26 cellular contexts compared by ENCODE assay signal in the genomic region with DNA sequence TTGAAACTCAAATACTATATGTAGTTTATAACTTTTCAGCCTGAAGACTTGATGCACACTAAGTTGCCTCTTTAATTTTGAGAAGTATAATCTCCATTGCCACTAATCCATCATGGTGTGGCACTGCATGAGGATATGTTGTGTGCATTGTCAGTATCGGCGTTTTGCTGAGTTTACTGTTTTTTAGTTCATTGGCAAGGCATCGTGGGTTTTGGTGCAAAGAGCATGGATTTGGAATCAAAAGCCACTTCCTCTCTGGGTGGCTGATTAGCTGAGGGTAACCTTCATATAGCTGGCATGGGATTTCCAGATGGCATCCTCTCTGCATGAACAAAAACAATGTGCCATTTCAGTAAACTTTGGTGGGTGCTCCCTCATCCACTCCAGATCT. TPM values are rescaled to one million over a fixed set of nuclear protein-coding genes. Genes with fewer than 3 reads are reported as not detected.
DNase-seq lines count a peak whose midpoint lies in the region; ATAC-seq and TF ChIP-seq lines count a peak whose summit lies in the region.
"Had no signal": no experiment of that assay in that cellular context is flagged by ENCODE, and none has a peak within 500 bp of the region (broad histone marks: within the 10 kb centered on the region; RNA-seq: fewer than 3 reads in every experiment).

No MANE protein-coding gene starts in this region.

- peaks cover 73% of the 10 kb centered on the region for H3K4me1 Mint-ChIP-seq in chondrocyte (ENCODE audit: low read depth)
- H3K4me1 Mint-ChIP-seq in Caco-2 (ENCODE audit: low read depth, unreplicated experiment), result no peaks in the 10 kb centered on the region
- H3K4me1 Mint-ChIP-seq: B cell; central memory CD8-positive, alpha-beta T cell; GM23338; stimulated activated effector memory CD8-positive, alpha-beta T cell treated with anti-CD3 and anti-CD28 coated beads, Interleukin-12 subunit alpha, Interleukin-12 subunit beta, amount 100 ng/mL, for 72 hours had no signal

- no peaks in the 10 kb centered on the region for H4K20me1 ChIP-seq in osteoblast (ENCODE audit: insufficient read depth, low read length)

- no peak overlapping the region for H3K4me3 Mint-ChIP-seq in chondrocyte (ENCODE audit: unreplicated experiment)
- H3K4me3 Mint-ChIP-seq in Caco-2 (ENCODE audit: unreplicated experiment), result no peak overlapping the region
- H3K4me3 Mint-ChIP-seq: B cell; central memory CD8-positive, alpha-beta T cell; GM23338; naive thymus-derived CD8-positive, alpha-beta T cell; stimulated activated effector memory CD8-positive, alpha-beta T cell treated with anti-CD3 and anti-CD28 coated beads, Interleukin-12 subunit alpha, Interleukin-12 subunit beta, amount 100 ng/mL, for 72 hours had no signal

- DNase-seq in heart left ventricle, result no peak
- no peak for DNase-seq in Right ventricle myocardium inferior (ENCODE audit: missing footprints)
- no peak for DNase-seq in chondrocyte (ENCODE audit: low spot score)
- no peak for DNase-seq in osteoblast (ENCODE audit: insufficient read length, low spot score, missing footprints)
- DNase-seq in thyroid gland, result peak in 1 of 2 donors; percentile 35
- no peak for DNase-seq in mucosa of gallbladder (ENCODE audit: low spot score)
- no peak for DNase-seq in Caco-2
- no peak for DNase-seq in dorsolateral prefrontal cortex
- DNase-seq: 8988T; activated naive CD4-positive, alpha-beta T cell; activated T-cell treated with anti-CD3 and anti-CD28 coated beads, Interleukin-2, amount 50 U/mL, for 1 hour; amygdala; Calu3; mesendoderm; naive thymus-derived CD8-positive, alpha-beta T cell; NCI-H1092; NCI-H1930; ovary; SJCRH30; stimulated activated CD4-positive, alpha-beta T cell treated with anti-CD3 and anti-CD28 coated beads, Interleukin-2, amount 100 ng/mL, for 24 hours had no signal

- BruUV-seq in Caco-2 (replicated peaks; lab: Mats Ljungman, UMichigan), result no TSS peak

- H3K4me1 ChIP-seq in heart left ventricle (peaks cover 0 to 86% (median 45%) of the 10 kb centered on the region in 12 donors), osteoblast (ENCODE audit: insufficient read depth, low read length) (peaks cover 18% of the 10 kb centered on the region), thyroid gland (peaks cover 14 to 55% of the 10 kb centered on the region in 2 donors), Caco-2 (no peaks in the 10 kb centered on the region)

- H3K79me2 ChIP-seq in osteoblast (ENCODE audit: insufficient read depth, low read length), result no peaks in the 10 kb centered on the region

- ATAC-seq in heart left ventricle (no peak), Right ventricle myocardium inferior (no peak)
- ATAC-seq: GM23338; naive thymus-derived CD8-positive, alpha-beta T cell; sciatic nerve; stimulated activated effector memory CD8-positive, alpha-beta T cell treated with anti-CD3 and anti-CD28 coated beads, Interleukin-12 subunit alpha, Interleukin-12 subunit beta, amount 100 ng/mL, for 72 hours had no signal

- H3K4me2 ChIP-seq in osteoblast (ENCODE audit: insufficient read depth, low read length), result peak overlapping the region; percentile 39
- H3K4me2 ChIP-seq: GM23338 had no signal

- H3K27me3 Mint-ChIP-seq in chondrocyte (ENCODE audit: low read depth), result no peaks in the 10 kb centered on the region
- H3K27me3 Mint-ChIP-seq in Caco-2 (ENCODE audit: insufficient read depth, unreplicated experiment), result no peaks in the 10 kb centered on the region
- H3K27me3 Mint-ChIP-seq: B cell; central memory CD8-positive, alpha-beta T cell; naive thymus-derived CD8-positive, alpha-beta T cell had no signal

- TF ChIP-seq POLR2A in heart left ventricle (IDR thresholded peaks at IDR 0.05), result no peak
- TF ChIP-seq POLR2A in thyroid gland (IDR thresholded peaks at IDR 0.05), result no peak

- H3K9me3 ChIP-seq in heart left ventricle (no peaks in the 10 kb centered on the region), osteoblast (ENCODE audit: low read depth, low read length) (no peaks in the 10 kb centered on the region), thyroid gland (no peaks in the 10 kb centered on the region), Caco-2 (no peaks in the 10 kb centered on the region)
- H3K9me3 ChIP-seq: ovary, SJCRH30, tibial nerve had no signal

- H3K27ac Mint-ChIP-seq in chondrocyte (ENCODE audit: unreplicated experiment), result peak overlapping the region; percentile 85
- no peak overlapping the region for H3K27ac Mint-ChIP-seq in Caco-2 (ENCODE audit: unreplicated experiment)
- H3K27ac Mint-ChIP-seq: B cell; GM23338; stimulated activated effector memory CD8-positive, alpha-beta T cell treated with anti-CD3 and anti-CD28 coated beads, Interleukin-12 subunit alpha, Interleukin-12 subunit beta, amount 100 ng/mL, for 72 hours had no signal

- H3K36me3 Mint-ChIP-seq in chondrocyte (ENCODE audit: low read depth), result peaks cover 9% of the 10 kb centered on the region
- H3K36me3 Mint-ChIP-seq in Caco-2 (ENCODE audit: insufficient read depth, unreplicated experiment), result no peaks in the 10 kb centered on the region
- H3K36me3 Mint-ChIP-seq: stimulated activated effector memory CD8-positive, alpha-beta T cell treated with anti-CD3 and anti-CD28 coated beads, Interleukin-12 subunit alpha, Interleukin-12 subunit beta, amount 100 ng/mL, for 72 hours had no signal

- 40 to 60% (median 53%) methylated on average over 3 of the region's 3 CpGs for WGBS in heart left ventricle, 4 donors
- 5 to 14% methylated on average over 3 of the region's 3 CpGs for WGBS in thyroid gland, 2 donors

- H3K36me3 ChIP-seq in heart left ventricle (peaks cover 0 to 5% (median 0%) of the 10 kb centered on the region in 9 donors), osteoblast (ENCODE audit: insufficient read depth, low read length) (no peaks in the 10 kb centered on the region), thyroid gland (no peaks in the 10 kb centered on the region), Caco-2 (ENCODE audit: control insufficient read depth, insufficient read depth, low read length) (no peaks in the 10 kb centered on the region)
- H3K36me3 ChIP-seq: ovary, SJCRH30, tibial nerve had no signal

- H3K27me3 ChIP-seq in heart left ventricle (peaks cover 0 to 6% (median 0%) of the 10 kb centered on the region in 9 donors), osteoblast (ENCODE audit: insufficient read depth, low read length) (no peaks in the 10 kb centered on the region), thyroid gland (no peaks in the 10 kb centered on the region), Caco-2 (replicated peaks; ENCODE audit: control insufficient read depth, insufficient read depth, low read length) (no peaks in the 10 kb centered on the region), dorsolateral prefrontal cortex (peaks cover 0 to 62% (median 13%) of the 10 kb centered on the region in 45 donors)
- H3K27me3 ChIP-seq: ovary, SJCRH30 had no signal

- H3K9me3 Mint-ChIP-seq in chondrocyte (ENCODE audit: low read depth), result no peaks in the 10 kb centered on the region
- no peaks in the 10 kb centered on the region for H3K9me3 Mint-ChIP-seq in Caco-2 (ENCODE audit: unreplicated experiment)
- H3K9me3 Mint-ChIP-seq: central memory CD8-positive, alpha-beta T cell; GM23338; naive thymus-derived CD8-positive, alpha-beta T cell; stimulated activated effector memory CD8-positive, alpha-beta T cell treated with anti-CD3 and anti-CD28 coated beads, Interleukin-12 subunit alpha, Interleukin-12 subunit beta, amount 100 ng/mL, for 72 hours had no signal

- CTCF ChIA-PET in Caco-2 (lab: Charles Lee), result no interaction called here

- intact Hi-C loops in heart left ventricle (cut with DNase I) (no loop called here), Right ventricle myocardium inferior (cut with DNase I) (no loop called here), thyroid gland (cut with DNase I) (no loop called here), Caco-2 (cut with micrococcal nuclease; ENCODE audit: unreplicated experiment) (no loop called here), dorsolateral prefrontal cortex (cut with DNase I) (no loop called here)

- TF ChIP-seq CTCF in heart left ventricle (IDR thresholded peaks at IDR 0.05) (no peak), chondrocyte (IDR thresholded peaks at IDR 0.05) (no peak), osteoblast (IDR thresholded peaks at IDR 0.05; ENCODE audit: extremely low read depth, low read depth, low read length) (no peak), thyroid gland (IDR thresholded peaks at IDR 0.05) (no peak), Caco-2 (IDR thresholded peaks at IDR 0.05; ENCODE audit: insufficient read depth in 1 of 2, low read depth in 1 of 2, low read length in 1 of 2, severe bottlenecking in 1 of 2, unreplicated experiment in 1 of 2) (no peak), dorsolateral prefrontal cortex (IDR thresholded peaks at IDR 0.05 in 54 of 56, conservative IDR thresholded peaks at IDR 0.05 in 2 of 56; ENCODE audit: low read depth in 1 of 56, partially characterized antibody in 56 of 56) (no peak)

- no peak overlapping the region for H3K4me3 ChIP-seq in heart left ventricle
- H3K4me3 ChIP-seq in osteoblast (ENCODE audit: insufficient read depth, low read length), result no peak overlapping the region
- H3K4me3 ChIP-seq in thyroid gland (replicated peaks in 1 of 3), result no peak overlapping the region
- H3K4me3 ChIP-seq in Caco-2 (ENCODE audit: low read depth, low read length), result no peak overlapping the region
- H3K4me3 ChIP-seq in dorsolateral prefrontal cortex, result no peak overlapping the region
- H3K4me3 ChIP-seq: GM23338, ovary, SJCRH30, tibial nerve had no signal

- H2AFZ ChIP-seq in osteoblast (ENCODE audit: low read length), result no peak overlapping the region
- H2AFZ ChIP-seq: GM23338 had no signal

- H3K27ac ChIP-seq in heart left ventricle (peak overlapping the region; percentile 44 to 90 (median 78)), osteoblast (ENCODE audit: low read depth, low read length) (peak overlapping the region; percentile 40), thyroid gland (peak overlapping the region; percentile 49 to 72 (median 70)), dorsolateral prefrontal cortex (no peak overlapping the region)
- H3K27ac ChIP-seq: SJCRH30 had no signal

- POLR2A ChIA-PET in Caco-2 (lab: Charles Lee), result no interaction called here

RNA-seq across cellular contexts. Expression of gene FHL1, which starts 38.7 kb away (rescaled TPM):
- total RNA-seq in heart left ventricle (1,000 to 10,000 TPM; 1,446 to 4,800 (median 2,127) TPM), Right ventricle myocardium inferior (1,876 TPM), chondrocyte (744 to 1,032 TPM (median 1,007 TPM) in 3 replicates), osteoblast (51.8 and 68.7 TPM in 2 replicates), thyroid gland (100 to 1,000 TPM; 223 to 313 (median 230) TPM), mucosa of gallbladder (381 TPM), Caco-2 (2022) (0.16 TPM in 1 of 2 replicates, not detected in the other), dorsolateral prefrontal cortex (100 to 1,000 TPM; 140 to 347 (median 232) TPM)
- polyA plus RNA-seq in heart left ventricle, result 1,000 to 10,000 TPM; 1,119 to 4,064 TPM

Comparison
In these comparisons a context has a peak if more than half of its experiments do, and no peak if none do; other contexts are left out.
1. H3K27ac ChIP-seq: peak in heart left ventricle (12 of 12), osteoblast (single experiment) and thyroid gland (3 of 3); none in dorsolateral prefrontal cortex (0 of 59).
2. RNA of gene FHL1, which starts 38.7 kb away (total RNA-seq): 1,446 to 4,800 TPM in heart left ventricle, 1,876 TPM in Right ventricle myocardium inferior (single experiment), 744 to 1,032 TPM in chondrocyte, 381 TPM in mucosa of gallbladder (single experiment), 223 to 313 TPM in thyroid gland, 140 to 347 TPM in dorsolateral prefrontal cortex and 51.8 to 68.7 TPM in osteoblast; 0.16 TPM in Caco-2; every median in the first group is over 10 times any median in the second.